In the genomic region with DNA sequence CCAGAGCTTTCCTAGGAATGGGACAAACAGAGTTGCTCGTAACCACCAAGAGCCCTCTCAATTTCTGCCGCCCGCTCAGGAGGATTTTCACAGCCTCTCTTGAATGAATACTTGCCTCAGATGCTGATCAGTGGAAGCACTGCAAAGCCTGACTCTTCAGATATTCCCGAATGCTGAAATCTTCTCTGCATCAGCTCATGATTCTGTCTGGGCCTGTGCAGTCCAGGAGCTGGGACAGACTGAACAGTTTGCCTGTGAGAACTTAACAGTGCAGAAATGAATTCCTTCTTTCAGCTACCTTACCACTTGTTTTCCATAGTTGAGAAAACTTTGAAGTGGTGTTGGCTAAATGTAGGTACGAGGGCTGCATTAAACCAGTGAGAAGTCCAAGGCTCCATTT, we compare ENCODE assay signal across 1 cellular context.
TF ChIP-seq lines count a peak whose summit lies in the region.

No MANE protein-coding gene starts in this region.

TF ChIP-seq in GM23338, 12 proteins besides CTCF, POLR2A, EP300 and RAD21 (continued from another document):
- TF ChIP-seq, protein P1, sequence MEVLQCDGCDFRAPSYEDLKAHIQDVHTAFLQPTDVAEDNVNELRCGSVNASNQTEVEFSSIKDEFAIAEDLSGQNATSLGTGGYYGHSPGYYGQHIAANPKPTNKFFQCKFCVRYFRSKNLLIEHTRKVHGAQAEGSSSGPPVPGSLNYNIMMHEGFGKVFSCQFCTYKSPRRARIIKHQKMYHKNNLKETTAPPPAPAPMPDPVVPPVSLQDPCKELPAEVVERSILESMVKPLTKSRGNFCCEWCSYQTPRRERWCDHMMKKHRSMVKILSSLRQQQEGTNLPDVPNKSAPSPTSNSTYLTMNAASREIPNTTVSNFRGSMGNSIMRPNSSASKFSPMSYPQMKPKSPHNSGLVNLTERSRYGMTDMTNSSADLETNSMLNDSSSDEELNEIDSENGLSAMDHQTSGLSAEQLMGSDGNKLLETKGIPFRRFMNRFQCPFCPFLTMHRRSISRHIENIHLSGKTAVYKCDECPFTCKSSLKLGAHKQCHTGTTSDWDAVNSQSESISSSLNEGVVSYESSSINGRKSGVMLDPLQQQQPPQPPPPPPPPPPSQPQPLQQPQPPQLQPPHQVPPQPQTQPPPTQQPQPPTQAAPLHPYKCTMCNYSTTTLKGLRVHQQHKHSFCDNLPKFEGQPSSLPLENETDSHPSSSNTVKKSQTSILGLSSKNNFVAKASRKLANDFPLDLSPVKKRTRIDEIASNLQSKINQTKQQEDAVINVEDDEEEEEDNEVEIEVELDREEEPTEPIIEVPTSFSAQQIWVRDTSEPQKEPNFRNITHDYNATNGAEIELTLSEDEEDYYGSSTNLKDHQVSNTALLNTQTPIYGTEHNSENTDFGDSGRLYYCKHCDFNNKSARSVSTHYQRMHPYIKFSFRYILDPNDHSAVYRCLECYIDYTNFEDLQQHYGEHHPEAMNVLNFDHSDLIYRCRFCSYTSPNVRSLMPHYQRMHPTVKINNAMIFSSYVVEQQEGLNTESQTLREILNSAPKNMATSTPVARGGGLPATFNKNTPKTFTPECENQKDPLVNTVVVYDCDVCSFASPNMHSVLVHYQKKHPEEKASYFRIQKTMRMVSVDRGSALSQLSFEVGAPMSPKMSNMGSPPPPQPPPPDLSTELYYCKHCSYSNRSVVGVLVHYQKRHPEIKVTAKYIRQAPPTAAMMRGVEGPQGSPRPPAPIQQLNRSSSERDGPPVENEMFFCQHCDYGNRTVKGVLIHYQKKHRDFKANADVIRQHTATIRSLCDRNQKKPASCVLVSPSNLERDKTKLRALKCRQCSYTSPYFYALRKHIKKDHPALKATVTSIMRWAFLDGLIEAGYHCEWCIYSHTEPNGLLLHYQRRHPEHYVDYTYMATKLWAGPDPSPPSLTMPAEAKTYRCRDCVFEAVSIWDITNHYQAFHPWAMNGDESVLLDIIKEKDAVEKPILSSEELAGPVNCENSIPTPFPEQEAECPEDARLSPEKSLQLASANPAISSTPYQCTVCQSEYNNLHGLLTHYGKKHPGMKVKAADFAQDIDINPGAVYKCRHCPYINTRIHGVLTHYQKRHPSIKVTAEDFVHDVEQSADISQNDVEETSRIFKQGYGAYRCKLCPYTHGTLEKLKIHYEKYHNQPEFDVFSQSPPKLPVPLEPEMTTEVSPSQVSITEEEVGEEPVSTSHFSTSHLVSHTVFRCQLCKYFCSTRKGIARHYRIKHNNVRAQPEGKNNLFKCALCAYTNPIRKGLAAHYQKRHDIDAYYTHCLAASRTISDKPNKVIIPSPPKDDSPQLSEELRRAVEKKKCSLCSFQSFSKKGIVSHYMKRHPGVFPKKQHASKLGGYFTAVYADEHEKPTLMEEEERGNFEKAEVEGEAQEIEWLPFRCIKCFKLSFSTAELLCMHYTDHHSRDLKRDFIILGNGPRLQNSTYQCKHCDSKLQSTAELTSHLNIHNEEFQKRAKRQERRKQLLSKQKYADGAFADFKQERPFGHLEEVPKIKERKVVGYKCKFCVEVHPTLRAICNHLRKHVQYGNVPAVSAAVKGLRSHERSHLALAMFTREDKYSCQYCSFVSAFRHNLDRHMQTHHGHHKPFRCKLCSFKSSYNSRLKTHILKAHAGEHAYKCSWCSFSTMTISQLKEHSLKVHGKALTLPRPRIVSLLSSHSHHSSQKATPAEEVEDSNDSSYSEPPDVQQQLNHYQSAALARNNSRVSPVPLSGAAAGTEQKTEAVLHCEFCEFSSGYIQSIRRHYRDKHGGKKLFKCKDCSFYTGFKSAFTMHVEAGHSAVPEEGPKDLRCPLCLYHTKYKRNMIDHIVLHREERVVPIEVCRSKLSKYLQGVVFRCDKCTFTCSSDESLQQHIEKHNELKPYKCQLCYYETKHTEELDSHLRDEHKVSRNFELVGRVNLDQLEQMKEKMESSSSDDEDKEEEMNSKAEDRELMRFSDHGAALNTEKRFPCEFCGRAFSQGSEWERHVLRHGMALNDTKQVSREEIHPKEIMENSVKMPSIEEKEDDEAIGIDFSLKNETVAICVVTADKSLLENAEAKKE (CRISPR knock-in tag; IDR thresholded peaks at IDR 0.05) = no peak
- TF ChIP-seq ETS1 (IDR thresholded peaks at IDR 0.05) (no peak), EZH2 (IDR thresholded peaks at IDR 0.05; ENCODE audit: low read depth, unreplicated experiment) (no peak), REST (IDR thresholded peaks at IDR 0.05; ENCODE audit: unreplicated experiment) (no peak), EZH2phosphoT487 (IDR thresholded peaks at IDR 0.05; ENCODE audit: unreplicated experiment) (no peak), ZNF114 (CRISPR knock-in tag; IDR thresholded peaks at IDR 0.05) (no peak), CREB1 (CRISPR knock-in tag; IDR thresholded peaks at IDR 0.05; ENCODE audit: low read depth) (no peak), ZNF331 (CRISPR knock-in tag; IDR thresholded peaks at IDR 0.05; ENCODE audit: low read depth) (no peak), STAT1 (IDR thresholded peaks at IDR 0.05; ENCODE audit: unreplicated experiment) (no peak)
